In the genomic region with DNA sequence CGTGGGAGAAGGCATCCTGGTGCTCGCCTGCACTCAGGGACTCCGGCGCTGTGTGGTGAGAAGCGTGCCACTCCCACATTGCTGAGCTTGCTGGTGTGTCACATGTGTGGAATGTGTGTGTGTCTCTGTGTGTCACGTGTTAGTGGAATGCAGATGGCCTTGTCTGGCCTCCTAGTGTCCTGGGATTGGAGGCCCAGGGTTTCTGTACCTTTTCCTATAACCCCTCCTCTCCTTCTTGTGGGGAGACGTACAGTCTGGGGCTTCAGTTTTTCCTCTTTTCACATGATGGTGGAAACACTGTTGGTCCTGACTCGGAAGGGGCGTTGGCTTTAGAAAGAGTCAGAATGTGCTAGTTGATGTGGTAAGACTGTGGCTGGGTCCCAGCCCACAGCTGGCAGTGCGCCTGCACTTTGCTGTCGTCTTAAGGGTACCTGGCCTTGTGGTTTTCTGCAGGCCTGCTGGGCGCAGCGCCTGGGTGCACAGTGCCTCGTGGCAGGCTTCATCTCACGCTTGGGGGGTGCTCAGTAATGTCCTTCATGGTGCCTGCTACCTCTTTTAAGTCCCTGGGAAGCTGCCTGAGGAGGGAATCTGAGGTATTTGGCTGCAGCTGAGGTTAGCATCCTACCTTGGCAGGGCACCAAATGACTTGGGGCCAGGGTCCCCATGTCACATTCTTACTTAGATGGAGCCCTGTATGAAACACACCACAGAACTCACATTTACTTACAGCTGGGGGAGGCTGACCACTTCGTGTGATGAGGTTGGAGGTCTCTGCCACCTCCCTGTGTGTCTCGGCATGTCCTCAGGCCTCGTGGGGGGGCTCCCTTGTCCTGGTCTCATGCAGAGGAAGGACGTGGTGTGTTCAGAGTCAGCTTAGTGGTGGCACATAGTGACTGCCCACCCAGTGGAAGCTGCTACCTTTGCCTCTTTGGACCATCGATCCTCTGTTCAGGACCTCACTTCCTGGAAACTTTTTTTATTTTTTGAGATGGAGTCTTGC, we compare ENCODE assay signal across 8 cellular contexts.
A peak's percentile ranks its signal among the peaks of the same experiment; 100 is the strongest.
DNase-seq lines count a peak whose midpoint lies in the region; ATAC-seq and TF ChIP-seq lines count a peak whose summit lies in the region.

No MANE protein-coding gene starts in this region.

- H3K27me3 Mint-ChIP-seq in stimulated activated memory B cell treated with anti-CD40 and anti-IgM and Interleukin-4, amounts not matched to agents 10 μg/mL and 1 μg/mL and 100 μg/mL, for 72 hours = no peaks in the 10 kb centered on the region

- no peak overlapping the region for H3K4ac ChIP-seq in mesenchymal stem cell (ENCODE audit: low read depth in 1 of 2, low read length in 2 of 2)

- H2BK15ac ChIP-seq in mesenchymal stem cell (ENCODE audit: low read depth, poor library complexity, severe bottlenecking) = no peak overlapping the region

- peaks cover 36% of the 10 kb centered on the region for H3K79me1 ChIP-seq in mesenchymal stem cell (replicated peaks; ENCODE audit: low read length, poor library complexity, severe bottlenecking)

- TF ChIP-seq POLR2A in breast epithelium (IDR thresholded peaks at IDR 0.05) = no peak

- ATAC-seq in GM21423 (IDR thresholded peaks at IDR 0.05; ENCODE audit: unreplicated experiment) = peak; percentile 45
- peak; percentile 96 for ATAC-seq in stimulated activated memory B cell treated with anti-CD40 and anti-IgM and Interleukin-4, amounts not matched to agents 10 μg/mL and 1 μg/mL and 100 μg/mL, for 72 hours
- no peak for ATAC-seq in HG02840 (IDR thresholded peaks at IDR 0.05; ENCODE audit: low FRiP score, unreplicated experiment)
- ATAC-seq in HG03045 (IDR thresholded peaks at IDR 0.05; ENCODE audit: unreplicated experiment) = no peak

- H3K4me3 Mint-ChIP-seq in stimulated activated memory B cell treated with anti-CD40 and anti-IgM and Interleukin-4, amounts not matched to agents 10 μg/mL and 1 μg/mL and 100 μg/mL, for 72 hours = no peak overlapping the region

- H2BK12ac ChIP-seq in mesenchymal stem cell (ENCODE audit: low read length in 2 of 2) = peak overlapping the region; percentile 0 to 9

- H3K27me3 ChIP-seq in breast epithelium (no peaks in the 10 kb centered on the region), mesenchymal stem cell (ENCODE audit: control insufficient read depth in 1 of 2, insufficient read depth in 1 of 2, low read length in 2 of 2) (no peaks in the 10 kb centered on the region)

- intact Hi-C loops in breast epithelium (cut with DNase I; ENCODE audit: low total_unique reads) = loop anchor here (10.0 kb wide), 1 partner anchor 55 kb away; no protein-coding TSS in a partner anchor

- peaks cover 24% of the 10 kb centered on the region for H3K4me1 Mint-ChIP-seq in stimulated activated memory B cell treated with anti-CD40 and anti-IgM and Interleukin-4, amounts not matched to agents 10 μg/mL and 1 μg/mL and 100 μg/mL, for 72 hours

- no peak overlapping the region for H2BK120ac ChIP-seq in mesenchymal stem cell (ENCODE audit: low read depth, low read length)

- 50% methylated on average over 19 of the region's 20 CpGs for WGBS in mesenchymal stem cell

- H3K27ac Mint-ChIP-seq in stimulated activated memory B cell treated with anti-CD40 and anti-IgM and Interleukin-4, amounts not matched to agents 10 μg/mL and 1 μg/mL and 100 μg/mL, for 72 hours = peak overlapping the region; percentile 78

- no peak for TF ChIP-seq CTCF in breast epithelium (IDR thresholded peaks at IDR 0.05)

- H3K4me3 ChIP-seq in breast epithelium = no peak overlapping the region
- peak overlapping the region in 1 of 2 experiments; percentile 4 for H3K4me3 ChIP-seq in mesenchymal stem cell (ENCODE audit: insufficient read depth in 1 of 2, low read depth in 1 of 2, low read length in 2 of 2)

- H3K4me1 ChIP-seq in breast epithelium (peaks cover 8 to 34% of the 10 kb centered on the region in 2 donors), mesenchymal stem cell (ENCODE audit: control insufficient read depth, insufficient read depth, low read depth, low read length) (peaks cover 60% of the 10 kb centered on the region)

- H3K14ac ChIP-seq in mesenchymal stem cell (ENCODE audit: low read length in 2 of 2) = no peak overlapping the region

- H3K36me3 Mint-ChIP-seq in stimulated activated memory B cell treated with anti-CD40 and anti-IgM and Interleukin-4, amounts not matched to agents 10 μg/mL and 1 μg/mL and 100 μg/mL, for 72 hours = peaks cover 82% of the 10 kb centered on the region

- H3K23ac ChIP-seq in mesenchymal stem cell (ENCODE audit: low read length in 2 of 2) = no peak overlapping the region

- H4K8ac ChIP-seq in mesenchymal stem cell (ENCODE audit: low read length) = peak overlapping the region; percentile 42

- peak overlapping the region; percentile 73 to 85 for H3K27ac ChIP-seq in breast epithelium
- peak overlapping the region; percentile 89 for H3K27ac ChIP-seq in mesenchymal stem cell (ENCODE audit: low read length, poor library complexity, severe bottlenecking)

- H3K9me3 ChIP-seq in breast epithelium = no peaks in the 10 kb centered on the region
- H3K9me3 ChIP-seq in mesenchymal stem cell (ENCODE audit: control insufficient read depth, low read length) = no peaks in the 10 kb centered on the region

- H3K18ac ChIP-seq in mesenchymal stem cell (ENCODE audit: low read depth in 1 of 2, low read length in 2 of 2) = peak overlapping the region; percentile 22 to 68

- peak overlapping the region; percentile 41 for H3K9ac ChIP-seq in mesenchymal stem cell (ENCODE audit: low read length)

- no peaks in the 10 kb centered on the region for H3K36me3 ChIP-seq in breast epithelium
- peaks cover 80 to 84% of the 10 kb centered on the region in 2 experiments for H3K36me3 ChIP-seq in mesenchymal stem cell (ENCODE audit: control insufficient read depth in 1 of 2, insufficient read depth in 2 of 2, low read depth in 1 of 2, low read length in 2 of 2)

- no peaks in the 10 kb centered on the region for H3K9me3 Mint-ChIP-seq in stimulated activated memory B cell treated with anti-CD40 and anti-IgM and Interleukin-4, amounts not matched to agents 10 μg/mL and 1 μg/mL and 100 μg/mL, for 72 hours

- H2AFZ ChIP-seq in mesenchymal stem cell (ENCODE audit: low read depth, low read length) = no peak overlapping the region

- peak overlapping the region; percentile 8 for H3K4me2 ChIP-seq in mesenchymal stem cell (ENCODE audit: low read length, poor library complexity, severe bottlenecking)

- H4K91ac ChIP-seq in mesenchymal stem cell (ENCODE audit: low read length) = peak overlapping the region; percentile 86

- peak overlapping the region; percentile 33 for H2AK5ac ChIP-seq in mesenchymal stem cell (ENCODE audit: low read length, severe bottlenecking)

- DNase-seq in T1000 (lab: John Stamatoyannopoulos, UW) = peak; percentile 74
- DNase-seq in breast epithelium (ENCODE audit: low spot score in 2 of 2) = peak in 1 of 2 donors; percentile 91
- DNase-seq in mesenchymal stem cell = peak; percentile 98
- DNase-seq in retina = no peak

- H2BK5ac ChIP-seq in mesenchymal stem cell (ENCODE audit: low read depth, low read length, poor library complexity, severe bottlenecking) = no peak overlapping the region

Comparison
In these comparisons a context has a peak if more than half of its experiments do, and no peak if none do; other contexts are left out.
1. ATAC-seq: peak in GM21423 (single experiment) and stimulated activated memory B cell treated with anti-CD40 and anti-IgM and Interleukin-4, amounts not matched to agents 10 μg/mL and 1 μg/mL and 100 μg/mL, for 72 hours (single experiment); none in HG02840 (single experiment) and HG03045 (single experiment).